Comparison of ENCODE assay signal across 22 cellular contexts in genomic region chr10:107104026-107104652, GRCh38.
A peak's percentile ranks its signal among the peaks of the same experiment; 100 is the strongest.
DNase-seq lines count a peak whose midpoint lies in the region; ATAC-seq, FAIRE-seq and TF ChIP-seq lines count a peak whose summit lies in the region.
"Had no signal": no experiment of that assay in that cellular context is flagged by ENCODE, and none has a peak within 500 bp of the region (broad histone marks: within the 10 kb centered on the region; RNA-seq: fewer than 3 reads in every experiment).

No MANE protein-coding gene starts in this region.

- TF ChIP-seq RAD21 in K562 (CRISPR knock-in tag; conservative IDR thresholded peaks at IDR 0.05 in 1 of 2, IDR thresholded peaks at IDR 0.05 in 1 of 2): no peak

- no peak overlapping the region for H2AFZ ChIP-seq in H9 (ENCODE audit: low read length)
- peak overlapping the region; percentile 50 for H2AFZ ChIP-seq in K562 (ENCODE audit: low read depth, low read length)
- no peak overlapping the region for H2AFZ ChIP-seq in GM23248

- no TSS peak for BruUV-seq in K562 (replicated peaks; lab: Mats Ljungman, UMichigan)

- no peak overlapping the region for H3K9ac ChIP-seq in H9 (ENCODE audit: extremely low read depth, insufficient read length, low read length)
- H3K9ac ChIP-seq in K562 (ENCODE audit: insufficient read depth in 1 of 2, low read depth in 2 of 2, low read length in 2 of 2): no peak overlapping the region
- no peak overlapping the region for H3K9ac ChIP-seq in mesendoderm (ENCODE audit: low read length)
- no peak overlapping the region for H3K9ac ChIP-seq in GM23248
- H3K9ac ChIP-seq: KMS-11 had no signal

- H3K9me1 ChIP-seq in K562 (ENCODE audit: control insufficient read depth, insufficient read depth, low read length): no peaks in the 10 kb centered on the region

- no peak overlapping the region for H2BK15ac ChIP-seq in H9 (ENCODE audit: low read depth, low read length)
- no peak overlapping the region for H2BK15ac ChIP-seq in mesendoderm (replicated peaks; ENCODE audit: low read depth)

- H3K36me3 ChIP-seq in BE2C (no peaks in the 10 kb centered on the region), K562 (ENCODE audit: control insufficient read depth, insufficient read depth, low read length) (no peaks in the 10 kb centered on the region), mesendoderm (ENCODE audit: control insufficient read depth, insufficient read depth, low read length) (no peaks in the 10 kb centered on the region), GM23248 (ENCODE audit: low read depth) (no peaks in the 10 kb centered on the region)
- H3K36me3 ChIP-seq: HAP-1 had no signal

- POLR2A ChIA-PET in K562 (lab: Yijun Ruan, JAX): no interaction called here

- no CpG with 5 or more reads among the region's 4 CpGs for WGBS in H9 (ENCODE audit: extremely low coverage, insufficient read length, low lambda C conversion rate)
- WGBS in K562 (ENCODE audit: insufficient coverage, low coverage, missing lambda C conversion rate): 17% methylated on average over 4 of the region's 4 CpGs
- no CpG with 5 or more reads among the region's 4 CpGs for WGBS in mesendoderm (ENCODE audit: extremely low coverage, insufficient coverage, low lambda C conversion rate)
- 18 to 19% methylated on average over 4 of the region's 4 CpGs for WGBS in GM23248 (ENCODE audit: low coverage in 1 of 2, low lambda C conversion rate in 2 of 2, missing lambda C conversion rate in 2 of 2), 2 experiments

- ATAC-seq in K562: no peak
- ATAC-seq: A549, Panc1 had no signal

- no peak overlapping the region for H3K27ac ChIP-seq in H9 (ENCODE audit: insufficient read length, low read depth, low read length)
- H3K27ac ChIP-seq in K562 (ENCODE audit: extremely low read depth, low read depth, low read length): no peak overlapping the region; the same call in 2 of the 3 replicates
- no peak overlapping the region for H3K27ac ChIP-seq in mesendoderm (ENCODE audit: low read depth, low read length)
- H3K27ac ChIP-seq in GM23248: no peak overlapping the region
- H3K27ac ChIP-seq: A549, HL-60, KMS-11 had no signal

- peak; percentile 16 for DNase-seq in BE2C
- no peak for DNase-seq in H9
- no peak for DNase-seq in K562 (ENCODE audit: extremely low read depth in 1 of 4, low spot score in 3 of 4)
- peak; percentile 57 for DNase-seq in mesendoderm
- DNase-seq in activated T-helper 1 cell treated with anti-CD3 and anti-CD28 coated beads, Interleukin-12 subunit alpha, Interleukin-12 subunit beta, Interleukin-2, Interleukin-4 antibody, amounts not matched to agents 30 ng/mL and 10 ng/mL and 1 ng/mL, durations not matched to agents 14 hours and 24 hours and 36 hours (ENCODE audit: low spot score): no peak
- DNase-seq in NCI-H187 (lab: John Stamatoyannopoulos, UW): no peak
- no peak for DNase-seq in effector CD8-positive, alpha-beta T cell (lab: John Stamatoyannopoulos, UW)
- DNase-seq in GM23248: no peak
- DNase-seq: CD4-positive, CD25-positive, alpha-beta regulatory T cell; DMS79; NCI-H1092 treated with DMSO at 0.1 percent for 48 hours; NCI-H1436 treated with DMSO at 0.1 percent for 48 hours; NCI-H2029 treated with DMSO at 0.1 percent for 48 hours; NCI-H345; NCI-H524 treated with DMSO at 0.1 percent for 48 hours; NCI-H82 had no signal

- TF ChIP-seq CTCF in BE2C (IDR thresholded peaks at IDR 0.05; ENCODE audit: low read depth, low read length): no peak
- TF ChIP-seq CTCF in H9 (conservative IDR thresholded peaks at IDR 0.05): no peak
- TF ChIP-seq CTCF in K562 (IDR thresholded peaks at IDR 0.05 in 2 of 3, conservative IDR thresholded peaks at IDR 0.05 in 1 of 3; ENCODE audit: insufficient read depth in 2 of 3, low read depth in 1 of 3, low read length in 3 of 3): no peak

- no peaks in the 10 kb centered on the region for H3F3A ChIP-seq in GM23248 (ENCODE audit: insufficient read depth)

- no peaks in the 10 kb centered on the region for H3K79me1 ChIP-seq in H9 (ENCODE audit: insufficient read depth, low read depth, low read length, poor library complexity, severe bottlenecking)
- no peaks in the 10 kb centered on the region for H3K79me1 ChIP-seq in mesendoderm (ENCODE audit: low read length)

- in situ Hi-C loops in K562 (cut with MboI) (no loop called here), GM23248 (cut with MboI) (no loop called here)

- intact Hi-C loops in K562 (cut with micrococcal nuclease): no loop called here
- intact Hi-C loops in activated T-helper 1 cell treated with anti-CD3 and anti-CD28 coated beads, Interleukin-12 subunit alpha, Interleukin-12 subunit beta, Interleukin-2, Interleukin-4 antibody, amounts not matched to agents 30 ng/mL and 10 ng/mL and 1 ng/mL, durations not matched to agents 14 hours and 24 hours and 36 hours (cut with micrococcal nuclease): no loop called here

- H3K9me3 Mint-ChIP-seq in H9: peaks cover 9 to 11% of the 10 kb centered on the region in 2 experiments; a peak in 4 of 5 replicates
- H3K9me3 Mint-ChIP-seq in activated T-helper 1 cell treated with anti-CD3 and anti-CD28 coated beads, Interleukin-12 subunit alpha, Interleukin-12 subunit beta, Interleukin-2, Interleukin-4 antibody, amounts not matched to agents 30 ng/mL and 10 ng/mL and 1 ng/mL, durations not matched to agents 14 hours and 24 hours and 36 hours: no peaks in the 10 kb centered on the region

- H4K5ac ChIP-seq in H9 (ENCODE audit: insufficient read length, low read depth, low read length) (no peak overlapping the region), mesendoderm (ENCODE audit: low read length) (no peak overlapping the region)

- no peak overlapping the region for H4K91ac ChIP-seq in H9 (ENCODE audit: insufficient read length, low read depth, low read length)

- H4K8ac ChIP-seq in H9 (replicated peaks; ENCODE audit: insufficient read length, low read depth, low read length) (no peak overlapping the region), mesendoderm (ENCODE audit: low read depth, low read length) (no peak overlapping the region)

- no peak overlapping the region for H3T11ph ChIP-seq in H9 (ENCODE audit: low read length)

- no peak for TF ChIP-seq EP300 in K562 (IDR thresholded peaks at IDR 0.05; ENCODE audit: low read length)

- CTCF ChIA-PET in K562 (lab: Yijun Ruan, JAX; ENCODE audit: low intra/inter-chr PET ratio): no interaction called here

- peaks cover 17 to 22% of the 10 kb centered on the region in 2 experiments for H3K4me1 Mint-ChIP-seq in H9
- no peaks in the 10 kb centered on the region for H3K4me1 Mint-ChIP-seq in activated T-helper 1 cell treated with anti-CD3 and anti-CD28 coated beads, Interleukin-12 subunit alpha, Interleukin-12 subunit beta, Interleukin-2, Interleukin-4 antibody, amounts not matched to agents 30 ng/mL and 10 ng/mL and 1 ng/mL, durations not matched to agents 14 hours and 24 hours and 36 hours (ENCODE audit: low read depth)
- H3K4me1 Mint-ChIP-seq: B cell; CD4-positive, CD25-positive, alpha-beta regulatory T cell had no signal

- no peaks in the 10 kb centered on the region for H3K9me2 ChIP-seq in GM23248 (ENCODE audit: insufficient read depth)

- no peak overlapping the region for H3K4me3 Mint-ChIP-seq in H9
- no peak overlapping the region for H3K4me3 Mint-ChIP-seq in activated T-helper 1 cell treated with anti-CD3 and anti-CD28 coated beads, Interleukin-12 subunit alpha, Interleukin-12 subunit beta, Interleukin-2, Interleukin-4 antibody, amounts not matched to agents 30 ng/mL and 10 ng/mL and 1 ng/mL, durations not matched to agents 14 hours and 24 hours and 36 hours
- H3K4me3 Mint-ChIP-seq: B cell; CD4-positive, CD25-positive, alpha-beta regulatory T cell had no signal

- H2AK5ac ChIP-seq in H9 (ENCODE audit: insufficient read length, low read length) (no peak overlapping the region), mesendoderm (ENCODE audit: low read length) (no peak overlapping the region)

- no peaks in the 10 kb centered on the region for H4K20me1 ChIP-seq in H9 (ENCODE audit: control insufficient read depth, insufficient read depth, insufficient read length)
- H4K20me1 ChIP-seq in K562 (replicated peaks; ENCODE audit: control insufficient read depth, insufficient read depth, low read length): no peaks in the 10 kb centered on the region
- H4K20me1 ChIP-seq in GM23248 (ENCODE audit: insufficient read depth): no peaks in the 10 kb centered on the region

- H3K79me2 ChIP-seq in H9 (ENCODE audit: insufficient read depth, low read length) (no peaks in the 10 kb centered on the region), K562 (ENCODE audit: control insufficient read depth, insufficient read depth, low read length) (no peaks in the 10 kb centered on the region), mesendoderm (ENCODE audit: control insufficient read depth, insufficient read depth, low read length) (no peaks in the 10 kb centered on the region), GM23248 (ENCODE audit: insufficient read depth) (no peaks in the 10 kb centered on the region)

- H2BK5ac ChIP-seq in H9 (ENCODE audit: insufficient read length, low read length) (no peak overlapping the region), mesendoderm (ENCODE audit: low read length) (no peak overlapping the region)

- H3K23ac ChIP-seq in H9 (ENCODE audit: insufficient read length, low read depth, low read length) (no peak overlapping the region), mesendoderm (ENCODE audit: low read length) (no peak overlapping the region)

- H3K4me1 ChIP-seq in BE2C (peaks cover 31% of the 10 kb centered on the region), H9 (ENCODE audit: insufficient read depth, low read length) (peaks cover 10% of the 10 kb centered on the region; the same call in 1 of the 2 replicates), K562 (replicated peaks in 1 of 2; ENCODE audit: control insufficient read depth in 2 of 2, insufficient read depth in 2 of 2, low read length in 2 of 2) (no peaks in the 10 kb centered on the region; a peak in 1 of 5 replicates), mesendoderm (ENCODE audit: control insufficient read depth, low read depth, low read length) (no peaks in the 10 kb centered on the region), GM23248 (ENCODE audit: insufficient read depth) (no peaks in the 10 kb centered on the region)
- H3K4me1 ChIP-seq: A549, HAP-1 had no signal

- no peaks in the 10 kb centered on the region for H3K27me3 Mint-ChIP-seq in H9 (ENCODE audit: low read depth)
- H3K27me3 Mint-ChIP-seq in activated T-helper 1 cell treated with anti-CD3 and anti-CD28 coated beads, Interleukin-12 subunit alpha, Interleukin-12 subunit beta, Interleukin-2, Interleukin-4 antibody, amounts not matched to agents 30 ng/mL and 10 ng/mL and 1 ng/mL, durations not matched to agents 14 hours and 24 hours and 36 hours (ENCODE audit: insufficient read depth): no peaks in the 10 kb centered on the region
- H3K27me3 Mint-ChIP-seq: B cell; CD4-positive, CD25-positive, alpha-beta regulatory T cell had no signal

- peaks cover 0 to 12% (median 8%) of the 10 kb centered on the region in 3 experiments; a peak in 4 of 7 replicates for H3K36me3 Mint-ChIP-seq in H9 (ENCODE audit: insufficient read depth in 1 of 3, low read depth in 3 of 3)
- no peaks in the 10 kb centered on the region for H3K36me3 Mint-ChIP-seq in activated T-helper 1 cell treated with anti-CD3 and anti-CD28 coated beads, Interleukin-12 subunit alpha, Interleukin-12 subunit beta, Interleukin-2, Interleukin-4 antibody, amounts not matched to agents 30 ng/mL and 10 ng/mL and 1 ng/mL, durations not matched to agents 14 hours and 24 hours and 36 hours (ENCODE audit: low read depth)
- H3K36me3 Mint-ChIP-seq: CD4-positive, CD25-positive, alpha-beta regulatory T cell had no signal

- peak; percentile 19 for FAIRE-seq in K562 (lab: Jason Lieb, UNC)
- FAIRE-seq: A549 had no signal

- peak overlapping the region; percentile 80 for H2BK12ac ChIP-seq in H9 (ENCODE audit: insufficient read length, low read depth, low read length)

- H3K14ac ChIP-seq in H9 (ENCODE audit: insufficient read depth, low read length): no peak overlapping the region

- TF ChIP-seq POLR2A in K562 (conservative IDR thresholded peaks at IDR 0.05): no peak

- H3K56ac ChIP-seq in H9 (ENCODE audit: insufficient read length, low read depth, low read length) (no peak overlapping the region), mesendoderm (ENCODE audit: low read length) (no peak overlapping the region)

- H3K4ac ChIP-seq in H9 (ENCODE audit: low read depth, low read length) (no peak overlapping the region), mesendoderm (ENCODE audit: low read depth, low read length) (no peak overlapping the region)

- H2BK120ac ChIP-seq in H9 (ENCODE audit: low read depth, low read length, poor library complexity, severe bottlenecking) (peak overlapping the region; percentile 67), mesendoderm (ENCODE audit: low read depth, low read length) (no peak overlapping the region)

- H3K9me3 ChIP-seq in BE2C (no peaks in the 10 kb centered on the region), H9 (ENCODE audit: control insufficient read depth, low read depth, low read length) (peaks cover 4% of the 10 kb centered on the region), K562 (replicated peaks; ENCODE audit: control insufficient read depth, insufficient read depth, low read depth, low read length) (no peaks in the 10 kb centered on the region), GM23248 (ENCODE audit: low read depth) (no peaks in the 10 kb centered on the region)
- H3K9me3 ChIP-seq: A549, HAP-1 had no signal

- H3K18ac ChIP-seq in H9 (ENCODE audit: insufficient read length, low read depth, low read length) (peak overlapping the region; percentile 23), mesendoderm (ENCODE audit: low read length) (no peak overlapping the region)

- no peak overlapping the region for H3K4me2 ChIP-seq in H9 (ENCODE audit: insufficient read depth, insufficient read length, low read length)
- H3K4me2 ChIP-seq in K562 (ENCODE audit: insufficient read depth, low read length): no peak overlapping the region
- H3K4me2 ChIP-seq in mesendoderm (ENCODE audit: low read length): no peak overlapping the region
- H3K4me2 ChIP-seq in GM23248 (ENCODE audit: unreplicated experiment): no peak overlapping the region
- H3K4me2 ChIP-seq: A549, KMS-11 had no signal

- H3K27me3 ChIP-seq in BE2C (no peaks in the 10 kb centered on the region), H9 (ENCODE audit: insufficient read depth, low read length) (no peaks in the 10 kb centered on the region), K562 (ENCODE audit: control insufficient read depth in 2 of 2, insufficient read depth in 2 of 2, low read length in 2 of 2) (no peaks in the 10 kb centered on the region), mesendoderm (ENCODE audit: insufficient read depth, low read length, poor library complexity) (no peaks in the 10 kb centered on the region), GM23248 (replicated peaks; ENCODE audit: insufficient read depth) (no peaks in the 10 kb centered on the region)

- H2BK20ac ChIP-seq in H9 (ENCODE audit: low read depth, low read length, poor library complexity, severe bottlenecking): no peak overlapping the region

- H3K4me3 ChIP-seq in BE2C (ENCODE audit: low read depth, low read length): no peak overlapping the region
- no peak overlapping the region for H3K4me3 ChIP-seq in K562
- no peak overlapping the region for H3K4me3 ChIP-seq in mesendoderm (ENCODE audit: low read length)
- no peak overlapping the region for H3K4me3 ChIP-seq in GM23248
- H3K4me3 ChIP-seq: A549, HAP-1 had no signal

- H3K27ac Mint-ChIP-seq in H9: peak overlapping the region in 1 of 3 experiments; percentile 25; a peak in 3 of 7 replicates
- H3K27ac Mint-ChIP-seq in activated T-helper 1 cell treated with anti-CD3 and anti-CD28 coated beads, Interleukin-12 subunit alpha, Interleukin-12 subunit beta, Interleukin-2, Interleukin-4 antibody, amounts not matched to agents 30 ng/mL and 10 ng/mL and 1 ng/mL, durations not matched to agents 14 hours and 24 hours and 36 hours: no peak overlapping the region
- H3K27ac Mint-ChIP-seq: B cell had no signal

- no peaks in the 10 kb centered on the region for H3K23me2 ChIP-seq in H9 (ENCODE audit: insufficient read length, low read depth, low read length, poor library complexity, severe bottlenecking)

Comparison
In these comparisons a context has a peak if more than half of its experiments do, and no peak if none do; other contexts are left out.
1. DNase-seq: peak in BE2C (single experiment) and mesendoderm (single experiment); none in H9 (single experiment), K562 (0 of 4), activated T-helper 1 cell treated with anti-CD3 and anti-CD28 coated beads, Interleukin-12 subunit alpha, Interleukin-12 subunit beta, Interleukin-2, Interleukin-4 antibody, amounts not matched to agents 30 ng/mL and 10 ng/mL and 1 ng/mL, durations not matched to agents 14 hours and 24 hours and 36 hours (single experiment), NCI-H187 (0 of 2), effector CD8-positive, alpha-beta T cell (single experiment) and GM23248 (single experiment).